ENCODE assay signal across 1 cellular context in the genomic region with DNA sequence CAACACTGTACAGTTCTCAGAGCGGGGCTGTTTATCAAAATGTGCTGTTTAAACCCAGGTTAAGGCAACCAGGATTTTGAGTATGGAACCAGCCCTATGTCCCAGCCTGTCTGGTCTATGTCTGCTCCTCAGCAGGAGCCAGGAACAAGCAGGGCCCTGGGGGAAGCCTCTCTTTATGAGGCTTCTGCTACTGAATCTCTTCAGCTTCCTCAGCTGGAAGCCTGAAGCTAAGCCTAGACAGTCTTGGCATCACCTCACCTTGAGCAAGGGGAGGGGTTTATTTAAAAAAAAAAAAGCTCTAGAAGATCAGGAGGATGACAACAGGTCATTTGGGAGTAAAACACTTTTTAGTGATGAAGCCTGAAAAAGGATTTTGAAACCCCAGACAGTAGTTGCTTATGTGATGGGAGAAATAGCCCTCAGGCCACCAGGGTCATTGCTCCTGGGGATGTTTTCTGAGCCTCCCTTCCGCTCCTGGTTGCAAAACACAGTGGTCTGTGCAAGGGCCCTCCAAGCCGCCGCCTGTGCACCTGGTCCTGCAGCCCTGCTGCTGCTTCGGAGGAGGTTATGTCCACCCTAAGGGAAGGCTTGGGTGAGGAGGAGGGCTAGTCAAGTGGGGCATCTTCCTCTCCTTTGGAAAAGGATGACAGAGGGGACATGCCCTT.
TF ChIP-seq lines count a peak whose summit lies in the region.

No MANE protein-coding gene starts in this region.

TF ChIP-seq in GM23338, 12 proteins besides CTCF, POLR2A, EP300 and RAD21:
- TF ChIP-seq ZNF331 (CRISPR knock-in tag; IDR thresholded peaks at IDR 0.05; ENCODE audit: low read depth): no peak
- TF ChIP-seq, protein P1, sequence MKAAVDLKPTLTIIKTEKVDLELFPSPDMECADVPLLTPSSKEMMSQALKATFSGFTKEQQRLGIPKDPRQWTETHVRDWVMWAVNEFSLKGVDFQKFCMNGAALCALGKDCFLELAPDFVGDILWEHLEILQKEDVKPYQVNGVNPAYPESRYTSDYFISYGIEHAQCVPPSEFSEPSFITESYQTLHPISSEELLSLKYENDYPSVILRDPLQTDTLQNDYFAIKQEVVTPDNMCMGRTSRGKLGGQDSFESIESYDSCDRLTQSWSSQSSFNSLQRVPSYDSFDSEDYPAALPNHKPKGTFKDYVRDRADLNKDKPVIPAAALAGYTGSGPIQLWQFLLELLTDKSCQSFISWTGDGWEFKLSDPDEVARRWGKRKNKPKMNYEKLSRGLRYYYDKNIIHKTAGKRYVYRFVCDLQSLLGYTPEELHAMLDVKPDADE (IDR thresholded peaks at IDR 0.05): no peak
- no peak for TF ChIP-seq POLR2AphosphoS5 (IDR thresholded peaks at IDR 0.05; ENCODE audit: low read depth)
- TF ChIP-seq, protein P2, sequence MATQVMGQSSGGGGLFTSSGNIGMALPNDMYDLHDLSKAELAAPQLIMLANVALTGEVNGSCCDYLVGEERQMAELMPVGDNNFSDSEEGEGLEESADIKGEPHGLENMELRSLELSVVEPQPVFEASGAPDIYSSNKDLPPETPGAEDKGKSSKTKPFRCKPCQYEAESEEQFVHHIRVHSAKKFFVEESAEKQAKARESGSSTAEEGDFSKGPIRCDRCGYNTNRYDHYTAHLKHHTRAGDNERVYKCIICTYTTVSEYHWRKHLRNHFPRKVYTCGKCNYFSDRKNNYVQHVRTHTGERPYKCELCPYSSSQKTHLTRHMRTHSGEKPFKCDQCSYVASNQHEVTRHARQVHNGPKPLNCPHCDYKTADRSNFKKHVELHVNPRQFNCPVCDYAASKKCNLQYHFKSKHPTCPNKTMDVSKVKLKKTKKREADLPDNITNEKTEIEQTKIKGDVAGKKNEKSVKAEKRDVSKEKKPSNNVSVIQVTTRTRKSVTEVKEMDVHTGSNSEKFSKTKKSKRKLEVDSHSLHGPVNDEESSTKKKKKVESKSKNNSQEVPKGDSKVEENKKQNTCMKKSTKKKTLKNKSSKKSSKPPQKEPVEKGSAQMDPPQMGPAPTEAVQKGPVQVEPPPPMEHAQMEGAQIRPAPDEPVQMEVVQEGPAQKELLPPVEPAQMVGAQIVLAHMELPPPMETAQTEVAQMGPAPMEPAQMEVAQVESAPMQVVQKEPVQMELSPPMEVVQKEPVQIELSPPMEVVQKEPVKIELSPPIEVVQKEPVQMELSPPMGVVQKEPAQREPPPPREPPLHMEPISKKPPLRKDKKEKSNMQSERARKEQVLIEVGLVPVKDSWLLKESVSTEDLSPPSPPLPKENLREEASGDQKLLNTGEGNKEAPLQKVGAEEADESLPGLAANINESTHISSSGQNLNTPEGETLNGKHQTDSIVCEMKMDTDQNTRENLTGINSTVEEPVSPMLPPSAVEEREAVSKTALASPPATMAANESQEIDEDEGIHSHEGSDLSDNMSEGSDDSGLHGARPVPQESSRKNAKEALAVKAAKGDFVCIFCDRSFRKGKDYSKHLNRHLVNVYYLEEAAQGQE (IDR thresholded peaks at IDR 0.05; ENCODE audit: unreplicated experiment): no peak
- TF ChIP-seq EZH2phosphoT487 (IDR thresholded peaks at IDR 0.05; ENCODE audit: unreplicated experiment): no peak
- no peak for TF ChIP-seq EZH2 (IDR thresholded peaks at IDR 0.05; ENCODE audit: low read depth, unreplicated experiment)
- TF ChIP-seq JUNB (IDR thresholded peaks at IDR 0.05; ENCODE audit: unreplicated experiment): no peak
- no peak for TF ChIP-seq NANOG (IDR thresholded peaks at IDR 0.05; ENCODE audit: borderline replicate concordance)
- no peak for TF ChIP-seq CREB1 (CRISPR knock-in tag; IDR thresholded peaks at IDR 0.05; ENCODE audit: low read depth)
- TF ChIP-seq, protein P3, sequence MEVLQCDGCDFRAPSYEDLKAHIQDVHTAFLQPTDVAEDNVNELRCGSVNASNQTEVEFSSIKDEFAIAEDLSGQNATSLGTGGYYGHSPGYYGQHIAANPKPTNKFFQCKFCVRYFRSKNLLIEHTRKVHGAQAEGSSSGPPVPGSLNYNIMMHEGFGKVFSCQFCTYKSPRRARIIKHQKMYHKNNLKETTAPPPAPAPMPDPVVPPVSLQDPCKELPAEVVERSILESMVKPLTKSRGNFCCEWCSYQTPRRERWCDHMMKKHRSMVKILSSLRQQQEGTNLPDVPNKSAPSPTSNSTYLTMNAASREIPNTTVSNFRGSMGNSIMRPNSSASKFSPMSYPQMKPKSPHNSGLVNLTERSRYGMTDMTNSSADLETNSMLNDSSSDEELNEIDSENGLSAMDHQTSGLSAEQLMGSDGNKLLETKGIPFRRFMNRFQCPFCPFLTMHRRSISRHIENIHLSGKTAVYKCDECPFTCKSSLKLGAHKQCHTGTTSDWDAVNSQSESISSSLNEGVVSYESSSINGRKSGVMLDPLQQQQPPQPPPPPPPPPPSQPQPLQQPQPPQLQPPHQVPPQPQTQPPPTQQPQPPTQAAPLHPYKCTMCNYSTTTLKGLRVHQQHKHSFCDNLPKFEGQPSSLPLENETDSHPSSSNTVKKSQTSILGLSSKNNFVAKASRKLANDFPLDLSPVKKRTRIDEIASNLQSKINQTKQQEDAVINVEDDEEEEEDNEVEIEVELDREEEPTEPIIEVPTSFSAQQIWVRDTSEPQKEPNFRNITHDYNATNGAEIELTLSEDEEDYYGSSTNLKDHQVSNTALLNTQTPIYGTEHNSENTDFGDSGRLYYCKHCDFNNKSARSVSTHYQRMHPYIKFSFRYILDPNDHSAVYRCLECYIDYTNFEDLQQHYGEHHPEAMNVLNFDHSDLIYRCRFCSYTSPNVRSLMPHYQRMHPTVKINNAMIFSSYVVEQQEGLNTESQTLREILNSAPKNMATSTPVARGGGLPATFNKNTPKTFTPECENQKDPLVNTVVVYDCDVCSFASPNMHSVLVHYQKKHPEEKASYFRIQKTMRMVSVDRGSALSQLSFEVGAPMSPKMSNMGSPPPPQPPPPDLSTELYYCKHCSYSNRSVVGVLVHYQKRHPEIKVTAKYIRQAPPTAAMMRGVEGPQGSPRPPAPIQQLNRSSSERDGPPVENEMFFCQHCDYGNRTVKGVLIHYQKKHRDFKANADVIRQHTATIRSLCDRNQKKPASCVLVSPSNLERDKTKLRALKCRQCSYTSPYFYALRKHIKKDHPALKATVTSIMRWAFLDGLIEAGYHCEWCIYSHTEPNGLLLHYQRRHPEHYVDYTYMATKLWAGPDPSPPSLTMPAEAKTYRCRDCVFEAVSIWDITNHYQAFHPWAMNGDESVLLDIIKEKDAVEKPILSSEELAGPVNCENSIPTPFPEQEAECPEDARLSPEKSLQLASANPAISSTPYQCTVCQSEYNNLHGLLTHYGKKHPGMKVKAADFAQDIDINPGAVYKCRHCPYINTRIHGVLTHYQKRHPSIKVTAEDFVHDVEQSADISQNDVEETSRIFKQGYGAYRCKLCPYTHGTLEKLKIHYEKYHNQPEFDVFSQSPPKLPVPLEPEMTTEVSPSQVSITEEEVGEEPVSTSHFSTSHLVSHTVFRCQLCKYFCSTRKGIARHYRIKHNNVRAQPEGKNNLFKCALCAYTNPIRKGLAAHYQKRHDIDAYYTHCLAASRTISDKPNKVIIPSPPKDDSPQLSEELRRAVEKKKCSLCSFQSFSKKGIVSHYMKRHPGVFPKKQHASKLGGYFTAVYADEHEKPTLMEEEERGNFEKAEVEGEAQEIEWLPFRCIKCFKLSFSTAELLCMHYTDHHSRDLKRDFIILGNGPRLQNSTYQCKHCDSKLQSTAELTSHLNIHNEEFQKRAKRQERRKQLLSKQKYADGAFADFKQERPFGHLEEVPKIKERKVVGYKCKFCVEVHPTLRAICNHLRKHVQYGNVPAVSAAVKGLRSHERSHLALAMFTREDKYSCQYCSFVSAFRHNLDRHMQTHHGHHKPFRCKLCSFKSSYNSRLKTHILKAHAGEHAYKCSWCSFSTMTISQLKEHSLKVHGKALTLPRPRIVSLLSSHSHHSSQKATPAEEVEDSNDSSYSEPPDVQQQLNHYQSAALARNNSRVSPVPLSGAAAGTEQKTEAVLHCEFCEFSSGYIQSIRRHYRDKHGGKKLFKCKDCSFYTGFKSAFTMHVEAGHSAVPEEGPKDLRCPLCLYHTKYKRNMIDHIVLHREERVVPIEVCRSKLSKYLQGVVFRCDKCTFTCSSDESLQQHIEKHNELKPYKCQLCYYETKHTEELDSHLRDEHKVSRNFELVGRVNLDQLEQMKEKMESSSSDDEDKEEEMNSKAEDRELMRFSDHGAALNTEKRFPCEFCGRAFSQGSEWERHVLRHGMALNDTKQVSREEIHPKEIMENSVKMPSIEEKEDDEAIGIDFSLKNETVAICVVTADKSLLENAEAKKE (CRISPR knock-in tag; IDR thresholded peaks at IDR 0.05): no peak
- no peak for TF ChIP-seq STAT1 (IDR thresholded peaks at IDR 0.05; ENCODE audit: unreplicated experiment)
- no peak for TF ChIP-seq ZNF114 (CRISPR knock-in tag; IDR thresholded peaks at IDR 0.05)
TF ChIP-seq in GM23338: peak in this region for 0.
